In the genomic region with DNA sequence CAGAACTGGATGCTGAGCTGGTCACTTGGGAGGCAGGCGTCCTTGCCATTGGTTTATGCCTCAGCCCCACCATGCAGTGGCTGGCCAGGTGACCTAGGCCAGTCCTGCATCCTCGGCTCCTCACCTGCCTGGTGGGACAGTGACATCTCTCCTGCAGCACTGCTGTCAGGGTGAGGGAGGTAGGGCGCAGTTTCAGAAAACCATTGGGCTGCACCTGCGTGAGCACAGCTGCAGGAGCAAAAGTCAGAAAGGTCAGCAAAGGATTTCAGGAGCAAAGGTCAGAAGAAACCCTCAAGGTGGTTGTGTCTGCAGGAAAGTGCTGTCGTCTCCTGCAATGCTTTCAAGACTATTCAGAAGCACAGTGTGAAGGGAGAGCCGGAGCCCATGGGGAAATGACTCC, we compare ENCODE assay signal across 16 cellular contexts. TPM values are rescaled to one million over a fixed set of nuclear protein-coding genes. Genes with fewer than 3 reads are reported as not detected.
A peak's percentile ranks its signal among the peaks of the same experiment; 100 is the strongest.
DNase-seq lines count a peak whose midpoint lies in the region; ATAC-seq and TF ChIP-seq lines count a peak whose summit lies in the region.
"Had no signal": no experiment of that assay in that cellular context is flagged by ENCODE, and none has a peak within 500 bp of the region (broad histone marks: within the 10 kb centered on the region; RNA-seq: fewer than 3 reads in every experiment).

No MANE protein-coding gene starts in this region.

- CTCF ChIA-PET in PC-9 (lab: Charles Lee), result interaction anchor here (0.6 to 2.1 kb wide), 2 partner anchors 20 to 188 kb away, joined by 5 to 11 read pairs; no protein-coding TSS in a partner anchor

- DNase-seq in PC-9 (no peak), epithelial cell of prostate (ENCODE audit: low read depth, low spot score) (no peak), osteoblast (ENCODE audit: insufficient read length, low spot score, missing footprints) (no peak), upper lobe of right lung (no peak), H4 (ENCODE audit: low spot score) (no peak), NAMALWA (ENCODE audit: low spot score) (no peak)
- DNase-seq: activated CD4-positive, alpha-beta T cell treated with anti-CD3 and anti-CD28 coated beads for 48 hours; activated naive CD8-positive, alpha-beta T cell treated with anti-CD3 and anti-CD28 coated beads, Interleukin-2, amount 10 ng/mL, durations not matched to agents 7 days and 5 days; activated T-cell treated with anti-CD3 and anti-CD28 coated beads, Interleukin-2, amount 50 U/mL, for 1 hour; EL; NCI-H1417; NCI-H446; ovary had no signal

- no peaks in the 10 kb centered on the region for H3K9me2 ChIP-seq in PC-9 (ENCODE audit: insufficient read depth)

- H3K36me3 ChIP-seq in PC-9 (ENCODE audit: low read depth) (peaks cover 69% of the 10 kb centered on the region), osteoblast (ENCODE audit: insufficient read depth, low read length) (peaks cover 4% of the 10 kb centered on the region), upper lobe of right lung (no peaks in the 10 kb centered on the region)
- H3K36me3 ChIP-seq: ovary had no signal

- H4K20me1 ChIP-seq in PC-9 (ENCODE audit: insufficient read depth) (no peaks in the 10 kb centered on the region), osteoblast (ENCODE audit: insufficient read depth, low read length) (no peaks in the 10 kb centered on the region)

- no TSS peak for BruUV-seq in PC-9 (replicated peaks; lab: Mats Ljungman, UMichigan)

- peaks cover 90% of the 10 kb centered on the region for H3K79me2 ChIP-seq in PC-9 (ENCODE audit: low read depth)
- H3K79me2 ChIP-seq in osteoblast (ENCODE audit: insufficient read depth, low read length), result peaks cover 71% of the 10 kb centered on the region

- peaks cover 92% of the 10 kb centered on the region for H3F3A ChIP-seq in PC-9 (ENCODE audit: insufficient read depth, low read depth)

- intact Hi-C loops in PC-9 (cut with micrococcal nuclease; ENCODE audit: unreplicated experiment) (no loop called here), upper lobe of right lung (cut with DNase I) (no loop called here)

- H2AFZ ChIP-seq in PC-9 (no peak overlapping the region), osteoblast (ENCODE audit: low read length) (no peak overlapping the region)

- no peak for ATAC-seq in upper lobe of right lung
- no peak for ATAC-seq in HG03439 (IDR thresholded peaks at IDR 0.05; ENCODE audit: unreplicated experiment)

- H3K27me3 ChIP-seq in PC-9 (ENCODE audit: insufficient read depth, low read depth) (no peaks in the 10 kb centered on the region), osteoblast (ENCODE audit: insufficient read depth, low read length) (no peaks in the 10 kb centered on the region), upper lobe of right lung (no peaks in the 10 kb centered on the region)
- H3K27me3 ChIP-seq: ovary had no signal

- H3K4me3 ChIP-seq in PC-9 (peak overlapping the region; percentile 27; the same call in 1 of the 2 replicates), osteoblast (ENCODE audit: insufficient read depth, low read length) (no peak overlapping the region), upper lobe of right lung (no peak overlapping the region)
- H3K4me3 ChIP-seq: ovary had no signal

- no peak for TF ChIP-seq CTCF in PC-9 (conservative IDR thresholded peaks at IDR 0.05)
- TF ChIP-seq CTCF in osteoblast (IDR thresholded peaks at IDR 0.05; ENCODE audit: extremely low read depth, low read depth, low read length), result no peak
- no peak for TF ChIP-seq CTCF in upper lobe of right lung (IDR thresholded peaks at IDR 0.05)

- POLR2A ChIA-PET in PC-9 (lab: Charles Lee; ENCODE audit: unreplicated experiment), result interaction anchor here (0.6 to 2.3 kb wide), 6 partner anchors 15 to 278 kb away, joined by 4 to 21 read pairs (median 10); no protein-coding TSS in a partner anchor

- H3K27ac ChIP-seq in PC-9 (peak overlapping the region; percentile 96), epithelial cell of prostate (peak overlapping the region; percentile 94), osteoblast (ENCODE audit: low read depth, low read length) (peak overlapping the region; percentile 97), upper lobe of right lung (peak overlapping the region; percentile 72)
- H3K27ac ChIP-seq: C4-2B had no signal

- H3K9me3 ChIP-seq in PC-9 (ENCODE audit: insufficient read depth, low read depth), result no peaks in the 10 kb centered on the region
- H3K9me3 ChIP-seq in osteoblast (ENCODE audit: low read depth, low read length), result no peaks in the 10 kb centered on the region
- no peaks in the 10 kb centered on the region for H3K9me3 ChIP-seq in upper lobe of right lung
- H3K9me3 ChIP-seq: ovary had no signal

- peaks cover 70% of the 10 kb centered on the region for H3K4me1 ChIP-seq in PC-9 (replicated peaks; ENCODE audit: insufficient read depth)
- H3K4me1 ChIP-seq in osteoblast (ENCODE audit: insufficient read depth, low read length), result peaks cover 68% of the 10 kb centered on the region
- peaks cover 17% of the 10 kb centered on the region for H3K4me1 ChIP-seq in upper lobe of right lung

- peak overlapping the region; percentile 74 for H3K4me2 ChIP-seq in PC-9
- no peak overlapping the region for H3K4me2 ChIP-seq in osteoblast (ENCODE audit: insufficient read depth, low read length)

RNA-seq across cellular contexts. Expression of gene EGFR, which starts 48.1 kb away (rescaled TPM):
- total RNA-seq in PC-9 (2021) (324 and 342 TPM in 2 replicates), osteoblast (104 and 110 TPM in 2 replicates), upper lobe of right lung (78.3 TPM)
- 12.6 and 16.5 TPM in 2 replicates for total RNA-seq in H4 (2014; rRNA removed; shearing (Covaris generic))
- total RNA-seq: activated naive CD8-positive, alpha-beta T cell treated with anti-CD3 and anti-CD28 coated beads, Interleukin-2, amount 10 ng/mL, durations not matched to agents 7 days and 5 days; T-helper 2 cell treated with Interferon-gamma antibody and Interleukin-4, amounts not matched to agents 100 ng/mL and 5 ng/mL, for 36 hours had no signal
